Comparison of ENCODE assay signal across 15 cellular contexts in the genomic region with DNA sequence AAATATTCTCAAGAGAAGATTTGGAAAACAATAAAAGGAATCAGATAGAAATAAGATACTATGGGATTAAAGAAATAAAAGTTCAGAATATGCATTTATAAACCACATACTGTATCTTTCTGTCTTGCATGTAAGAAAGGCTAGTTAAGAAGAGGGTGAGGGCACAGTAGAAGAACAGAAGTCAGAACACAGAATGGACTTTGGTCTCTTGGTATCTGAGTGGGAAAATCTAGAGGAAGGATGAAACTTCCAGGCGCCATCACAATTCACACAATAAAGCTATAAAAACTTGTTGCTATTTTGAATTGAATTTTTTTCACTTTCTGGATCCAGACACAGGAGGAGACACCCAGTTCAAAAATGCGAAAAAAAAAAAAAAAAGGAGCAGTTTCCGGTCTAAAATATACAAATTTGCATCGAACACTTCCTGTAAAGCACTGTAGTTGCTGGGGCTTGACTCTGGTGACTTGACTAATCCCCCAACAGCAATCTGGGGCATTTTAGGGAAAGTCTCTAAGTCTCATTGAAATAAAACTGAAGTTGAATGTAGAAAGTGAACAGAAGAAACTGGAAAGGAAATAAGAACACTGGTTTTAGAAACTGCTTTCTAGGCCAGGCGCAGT. TPM values are rescaled to one million over a fixed set of nuclear protein-coding genes. Genes with fewer than 3 reads are reported as not detected.
A peak's percentile ranks its signal among the peaks of the same experiment; 100 is the strongest.
DNase-seq lines count a peak whose midpoint lies in the region; ATAC-seq and TF ChIP-seq lines count a peak whose summit lies in the region.
"Had no signal": no experiment of that assay in that cellular context is flagged by ENCODE, and none has a peak within 500 bp of the region (broad histone marks: within the 10 kb centered on the region; RNA-seq: fewer than 3 reads in every experiment).

No MANE protein-coding gene starts in this region.

- no peaks in the 10 kb centered on the region for H3K36me3 Mint-ChIP-seq in glutamatergic neuron (ENCODE audit: unreplicated experiment)

- DNase-seq in left colon (no peak), glutamatergic neuron (no peak), occipital lobe (lab: John Stamatoyannopoulos, UW) (no peak), RWPE1 (ENCODE audit: low spot score) (no peak)
- DNase-seq in activated CD4-positive, alpha-beta T cell treated with anti-CD3 and anti-CD28 coated beads for 4 hours = no peak
- DNase-seq: Caco-2, left ventricle myocardium inferior, NCI-H1105 treated with DMSO at 0.1 percent for 48 hours, NCI-H748 treated with DMSO at 0.1 percent for 48 hours, SJCRH30 had no signal

- TF ChIP-seq CTCF in glutamatergic neuron (IDR thresholded peaks at IDR 0.05; ENCODE audit: partially characterized antibody, unreplicated experiment) (no peak), RWPE1 (conservative IDR thresholded peaks at IDR 0.05; ENCODE audit: low read depth) (no peak)

- POLR2A ChIA-PET in RWPE1 (lab: Yijun Ruan, JAX; ENCODE audit: low non-redundant PET) = no interaction called here

- CTCF ChIA-PET in RWPE1 (lab: Yijun Ruan, JAX) = no interaction called here

- H3K27ac Mint-ChIP-seq in glutamatergic neuron (ENCODE audit: unreplicated experiment) = no peak overlapping the region

- H3K4me1 Mint-ChIP-seq in glutamatergic neuron (ENCODE audit: low read depth, unreplicated experiment) = no peaks in the 10 kb centered on the region

- no peak overlapping the region for H3K27ac ChIP-seq in RWPE1
- H3K27ac ChIP-seq: left ventricle myocardium inferior, SJCRH30 had no signal

- intact Hi-C loops in left colon (cut with DNase I, micrococcal nuclease) = no loop called here

- no peaks in the 10 kb centered on the region for H3K27me3 Mint-ChIP-seq in glutamatergic neuron (ENCODE audit: unreplicated experiment)

- no peak overlapping the region for H3K4me3 Mint-ChIP-seq in glutamatergic neuron (ENCODE audit: unreplicated experiment)

- ATAC-seq in GM18858 (IDR thresholded peaks at IDR 0.05; ENCODE audit: unreplicated experiment) = peak; percentile 74
- peak; percentile 80 for ATAC-seq in GM21515 (IDR thresholded peaks at IDR 0.05; ENCODE audit: unreplicated experiment)
- peak; percentile 64 for ATAC-seq in HG03097 (IDR thresholded peaks at IDR 0.05; ENCODE audit: low FRiP score, unreplicated experiment)
- peak; percentile 95 for ATAC-seq in left colon

- no peaks in the 10 kb centered on the region for H3K9me3 Mint-ChIP-seq in glutamatergic neuron (ENCODE audit: unreplicated experiment)

RNA-seq across cellular contexts. Expression of gene NAAA, which starts 8.1 kb away (rescaled TPM):
- total RNA-seq in left colon (100 to 1,000 TPM; 154 to 156 TPM), glutamatergic neuron (ENCODE audit: unreplicated experiment) (13.7 TPM), occipital lobe (21.4 TPM)

RNA-seq across cellular contexts. Expression of gene SDAD1, which starts 41.8 kb away (rescaled TPM):
- 10 to 100 TPM; 23.0 to 28.8 TPM for total RNA-seq in left colon
- total RNA-seq in glutamatergic neuron (ENCODE audit: unreplicated experiment) = 30.4 TPM
- 38.4 TPM for total RNA-seq in occipital lobe

RNA-seq across cellular contexts. Expression of gene PPEF2, which starts 46.7 kb away (rescaled TPM):
- total RNA-seq in left colon = not detected
- total RNA-seq in glutamatergic neuron (ENCODE audit: unreplicated experiment) = not detected
- total RNA-seq in occipital lobe = not detected
- total RNA-seq: Caco-2, left ventricle myocardium inferior, osteoblast, SJCRH30 had no signal

RNA-seq across cellular contexts. Expression of gene CXCL9, which starts 58.4 kb away (rescaled TPM):
- 1 to 10 TPM; 1.1 to 1.3 TPM for total RNA-seq in left colon
- not detected for total RNA-seq in glutamatergic neuron (ENCODE audit: unreplicated experiment)
- total RNA-seq in occipital lobe = not detected
- total RNA-seq: Caco-2, fibroblast of villous mesenchyme, osteoblast, SJCRH30 had no signal
